In genomic region chrX:145630081-145630480, GRCh38 we compare ENCODE assay signal across 7 cellular contexts.
"Had no signal": no experiment of that assay in that cellular context is flagged by ENCODE, and none has a peak within 500 bp of the region (broad histone marks: within the 10 kb centered on the region; RNA-seq: fewer than 3 reads in every experiment).

No MANE protein-coding gene starts in this region.

- DNase-seq: GM23248, GOT3, H9, HCEC 1CT, IMR-90, KG1 had no signal

- H3K4me3 ChIP-seq: GM23248, K562 had no signal

- H3K27ac ChIP-seq: GM23248 had no signal

- H3K4me1 Mint-ChIP-seq: H9 had no signal

- H2AFZ ChIP-seq: GM23248 had no signal

- H3K4me3 Mint-ChIP-seq: H9 had no signal

- ATAC-seq: K562 had no signal

- H3K27ac Mint-ChIP-seq: H9 had no signal
